19 cellular contexts compared by ENCODE assay signal in the genomic region with DNA sequence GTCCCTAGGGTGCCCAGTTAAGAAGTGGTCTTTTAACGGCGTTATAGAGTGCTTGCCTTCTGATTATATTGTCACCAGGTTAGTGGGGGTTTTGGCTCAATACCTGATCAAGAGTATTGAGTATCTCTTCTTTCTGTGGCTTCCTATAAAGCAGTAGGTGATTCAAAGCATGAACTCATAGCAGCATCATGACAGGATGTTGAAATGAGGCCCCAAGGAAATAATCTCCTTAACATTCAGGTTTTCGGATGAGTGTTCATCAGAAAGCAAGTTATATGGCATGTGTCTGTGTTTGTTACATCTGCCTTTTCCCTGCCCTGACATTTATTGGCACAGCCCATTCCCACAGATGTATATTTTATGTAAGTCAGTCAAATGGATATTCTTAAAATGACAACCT.
"Had no signal": no experiment of that assay in that cellular context is flagged by ENCODE, and none has a peak within 500 bp of the region (broad histone marks: within the 10 kb centered on the region; RNA-seq: fewer than 3 reads in every experiment).

No MANE protein-coding gene starts in this region.

- H3K4me1 ChIP-seq: parathyroid adenoma, psoas muscle, right lobe of liver, transverse colon had no signal

- H3K9me3 ChIP-seq: heart right ventricle, psoas muscle, right lobe of liver, stomach, thoracic aorta, transverse colon had no signal

- H3K4me3 ChIP-seq: heart right ventricle, psoas muscle, right lobe of liver, stomach, thoracic aorta, transverse colon had no signal

- H3K27me3 ChIP-seq: heart right ventricle, right lobe of liver, stomach, transverse colon had no signal

- H3K79me2 ChIP-seq: parathyroid adenoma had no signal

- H3K27me3 Mint-ChIP-seq: dendritic cell treated with granulocyte-macrophage colony-stimulating factor and Interleukin-4, amounts not matched to agents 40 ng/mL and 50 ng/mL, for 4 days; effector memory CD8-positive, alpha-beta T cell; naive thymus-derived CD4-positive, alpha-beta T cell; stimulated activated memory B cell treated with anti-CD40 and anti-IgM and Interleukin-4, amounts not matched to agents 10 μg/mL and 1 μg/mL and 100 μg/mL, for 72 hours had no signal

- H2AFZ ChIP-seq: parathyroid adenoma had no signal

- H3K27ac ChIP-seq: heart right ventricle, parathyroid adenoma, psoas muscle, right lobe of liver, stomach, thoracic aorta, transverse colon had no signal

- H3K9ac ChIP-seq: parathyroid adenoma had no signal

- H3K4me1 Mint-ChIP-seq: nephron progenitor cell had no signal

- H3K9me3 Mint-ChIP-seq: dendritic cell treated with granulocyte-macrophage colony-stimulating factor and Interleukin-4, amounts not matched to agents 40 ng/mL and 50 ng/mL, for 4 days; effector memory CD8-positive, alpha-beta T cell had no signal

- ATAC-seq: effector memory CD8-positive, alpha-beta T cell; heart right ventricle; naive thymus-derived CD4-positive, alpha-beta T cell; psoas muscle; right lobe of liver; stimulated activated memory B cell treated with anti-CD40 and anti-IgM and Interleukin-4, amounts not matched to agents 10 μg/mL and 1 μg/mL and 100 μg/mL, for 72 hours had no signal

- H3K36me3 ChIP-seq: heart right ventricle, right lobe of liver, stomach, thoracic aorta, transverse colon had no signal

- H3K27ac Mint-ChIP-seq: dendritic cell treated with granulocyte-macrophage colony-stimulating factor and Interleukin-4, amounts not matched to agents 40 ng/mL and 50 ng/mL, for 4 days; effector memory CD8-positive, alpha-beta T cell; naive thymus-derived CD4-positive, alpha-beta T cell; nephron progenitor cell; stimulated activated memory B cell treated with anti-CD40 and anti-IgM and Interleukin-4, amounts not matched to agents 10 μg/mL and 1 μg/mL and 100 μg/mL, for 72 hours had no signal

- H3K4me3 Mint-ChIP-seq: dendritic cell treated with granulocyte-macrophage colony-stimulating factor and Interleukin-4, amounts not matched to agents 40 ng/mL and 50 ng/mL, for 4 days; effector memory CD8-positive, alpha-beta T cell; naive thymus-derived CD4-positive, alpha-beta T cell; nephron progenitor cell; stimulated activated memory B cell treated with anti-CD40 and anti-IgM and Interleukin-4, amounts not matched to agents 10 μg/mL and 1 μg/mL and 100 μg/mL, for 72 hours had no signal

- FAIRE-seq: islet of Langerhans had no signal

- DNase-seq: effector memory CD8-positive, alpha-beta T cell; heart right ventricle; hypothalamus; kidney glomerular epithelial cell; naive thymus-derived CD4-positive, alpha-beta T cell; nephron progenitor cell; psoas muscle; retina; right lobe of liver; stimulated activated CD4-positive, alpha-beta T cell treated with anti-CD3 and anti-CD28 coated beads, Interleukin-4, amount 100 ng/mL, for 1 hour; stimulated activated CD8-positive, alpha-beta memory T cell treated with anti-CD3 and anti-CD28 coated beads, Interleukin-4, amount 100 ng/mL, for 48 hours; stomach; substantia nigra; transverse colon had no signal
